ENCODE assay signal across 1 cellular context in genomic region chr5:151694035-151694485, GRCh38.
A peak's percentile ranks its signal among the peaks of the same experiment; 100 is the strongest.
TF ChIP-seq lines count a peak whose summit lies in the region.

No MANE protein-coding gene starts in this region.

TF ChIP-seq in HepG2, 621 proteins besides CTCF, POLR2A, EP300 and RAD21 (continues in another document):
- TF ChIP-seq TRIM22 (IDR thresholded peaks at IDR 0.05) (no peak), MAFK (conservative IDR thresholded peaks at IDR 0.05 in 1 of 2, IDR thresholded peaks at IDR 0.05 in 1 of 2; ENCODE audit: low read length in 2 of 2) (no peak; a peak in 1 of 4 replicates), CREM (IDR thresholded peaks at IDR 0.05) (peak; percentile 39; the same call in 1 of the 2 replicates), CREM (CRISPR knock-in tag; IDR thresholded peaks at IDR 0.05) (no peak), GATA4 (IDR thresholded peaks at IDR 0.05; ENCODE audit: borderline replicate concordance, low read depth) (no peak), SYNCRIP (IDR thresholded peaks at IDR 0.05; ENCODE audit: insufficient read depth, low read depth, low read length) (no peak), ATF3 (CRISPR knock-in tag; IDR thresholded peaks at IDR 0.05) (peak; percentile 74), TEF (CRISPR knock-in tag; IDR thresholded peaks at IDR 0.05) (no peak), GMEB2 (CRISPR knock-in tag; IDR thresholded peaks at IDR 0.05; ENCODE audit: low read depth) (no peak), KLF16 (CRISPR knock-in tag; IDR thresholded peaks at IDR 0.05) (peak in 1 of 2 experiments; percentile 27; a peak in 1 of 4 replicates), CBX2 (IDR thresholded peaks at IDR 0.05; ENCODE audit: low read depth, low read length) (no peak), CBX2 (CRISPR knock-in tag; IDR thresholded peaks at IDR 0.05; ENCODE audit: low read depth) (no peak), USF2 (IDR thresholded peaks at IDR 0.05; ENCODE audit: low read depth, low read length) (no peak), USF2 (CRISPR knock-in tag; IDR thresholded peaks at IDR 0.05; ENCODE audit: borderline replicate concordance) (no peak), KDM2A (CRISPR knock-in tag; IDR thresholded peaks at IDR 0.05; ENCODE audit: borderline replicate concordance, low read depth) (no peak), LBX2 (CRISPR knock-in tag; IDR thresholded peaks at IDR 0.05; ENCODE audit: borderline replicate concordance) (no peak), HNF1B (CRISPR knock-in tag; IDR thresholded peaks at IDR 0.05) (no peak), ZNF383 (CRISPR knock-in tag; IDR thresholded peaks at IDR 0.05; ENCODE audit: borderline replicate concordance) (no peak), ZSCAN25 (CRISPR knock-in tag; IDR thresholded peaks at IDR 0.05) (no peak), HMGXB3 (CRISPR knock-in tag; IDR thresholded peaks at IDR 0.05; ENCODE audit: borderline replicate concordance) (peak; percentile 96), ZNF737 (CRISPR knock-in tag; IDR thresholded peaks at IDR 0.05; ENCODE audit: borderline replicate concordance) (no peak), NFE2L2 (IDR thresholded peaks at IDR 0.05; ENCODE audit: low read length) (no peak), MATR3 (CRISPR knock-in tag; IDR thresholded peaks at IDR 0.05) (no peak), SPEN (CRISPR knock-in tag; IDR thresholded peaks at IDR 0.05; ENCODE audit: low read depth) (no peak), BRF2 (CRISPR knock-in tag; IDR thresholded peaks at IDR 0.05) (no peak), HNF4G (IDR thresholded peaks at IDR 0.05; ENCODE audit: borderline replicate concordance, low read depth, low read length) (no peak), HNF4G (CRISPR knock-in tag; IDR thresholded peaks at IDR 0.05; ENCODE audit: borderline replicate concordance, low read depth) (no peak), PRDM4 (CRISPR knock-in tag; IDR thresholded peaks at IDR 0.05; ENCODE audit: borderline replicate concordance) (no peak), ZNF484 (CRISPR knock-in tag; IDR thresholded peaks at IDR 0.05; ENCODE audit: borderline replicate concordance, low read depth) (no peak), ZNF776 (CRISPR knock-in tag; IDR thresholded peaks at IDR 0.05) (no peak), LRRFIP1 (CRISPR knock-in tag; conservative IDR thresholded peaks at IDR 0.05) (no peak), YEATS2 (CRISPR knock-in tag; IDR thresholded peaks at IDR 0.05; ENCODE audit: borderline replicate concordance) (peak; percentile 46; the same call in 1 of the 2 replicates), ZNF33B (CRISPR knock-in tag; IDR thresholded peaks at IDR 0.05) (no peak), SMYD3 (CRISPR knock-in tag; IDR thresholded peaks at IDR 0.05) (no peak), MED8 (CRISPR knock-in tag; IDR thresholded peaks at IDR 0.05; ENCODE audit: insufficient replicate concordance) (no peak), NPAS2 (CRISPR knock-in tag; IDR thresholded peaks at IDR 0.05; ENCODE audit: borderline replicate concordance) (no peak), ZNF17 (CRISPR knock-in tag; IDR thresholded peaks at IDR 0.05) (no peak), FOXO4 (CRISPR knock-in tag; conservative IDR thresholded peaks at IDR 0.05) (no peak), SOX5 (CRISPR knock-in tag; IDR thresholded peaks at IDR 0.05; ENCODE audit: borderline replicate concordance) (peak; percentile 99)
